Comparison of ENCODE assay signal across 25 cellular contexts in genomic region chr17:40900819-40901356, GRCh38. TPM values are rescaled to one million over a fixed set of nuclear protein-coding genes. Genes with fewer than 3 reads are reported as not detected.
"Had no signal": no experiment of that assay in that cellular context is flagged by ENCODE, and none has a peak within 500 bp of the region (broad histone marks: within the 10 kb centered on the region; RNA-seq: fewer than 3 reads in every experiment).

No MANE protein-coding gene starts in this region.

- DNase-seq: activated CD4-positive, alpha-beta T cell treated with anti-CD3 and anti-CD28 coated beads, Interleukin-2, amount 50 U/mL, for 1 hour; activated CD8-positive, alpha-beta memory T cell treated with anti-CD3 and anti-CD28 coated beads for 24 hours; activated naive CD4-positive, alpha-beta T cell; anterior cingulate cortex; endodermal cell; erythroblast; gastrocnemius medialis; heart left ventricle; left cardiac atrium; posterior cingulate gyrus; stimulated activated CD4-positive, alpha-beta T cell treated with anti-CD3 and anti-CD28 coated beads, Interleukin-15, amount 100 ng/mL, for 24 hours; stimulated activated CD4-positive, alpha-beta T cell treated with anti-CD3 and anti-CD28 coated beads, Interleukin-4, amount 100 ng/mL, for 1 hour; stimulated activated naive B cell treated with anti-CD40 and anti-IgM and Interleukin-4, amounts not matched to agents 10 μg/mL and 1 μg/mL and 100 μg/mL, for 72 hours; T-helper 1 cell; T1000; tibial artery had no signal

- H3K36me3 Mint-ChIP-seq: natural killer cell treated with Interleukin-12 subunit alpha and Interleukin-12 subunit beta and Interleukin-15 and Interleukin-18, amount 100 ng/mL, for 72 hours; stimulated activated naive B cell treated with anti-CD40 and anti-IgM and Interleukin-4, amounts not matched to agents 10 μg/mL and 1 μg/mL and 100 μg/mL, for 72 hours had no signal

- H3K27ac ChIP-seq: gastrocnemius medialis, heart left ventricle, right atrium auricular region, tibial artery had no signal

- H3K9me3 ChIP-seq: gastrocnemius medialis, heart left ventricle, right atrium auricular region, tibial artery had no signal

- H3K9me3 Mint-ChIP-seq: endodermal cell; natural killer cell treated with Interleukin-12 subunit alpha and Interleukin-12 subunit beta and Interleukin-15 and Interleukin-18, amount 100 ng/mL, for 72 hours; stimulated activated naive B cell treated with anti-CD40 and anti-IgM and Interleukin-4, amounts not matched to agents 10 μg/mL and 1 μg/mL and 100 μg/mL, for 72 hours had no signal

- H3K36me3 ChIP-seq: gastrocnemius medialis, heart left ventricle, right atrium auricular region, tibial artery had no signal

- H3K27ac Mint-ChIP-seq: natural killer cell treated with Interleukin-12 subunit alpha and Interleukin-12 subunit beta and Interleukin-15 and Interleukin-18, amount 100 ng/mL, for 72 hours; stimulated activated naive B cell treated with anti-CD40 and anti-IgM and Interleukin-4, amounts not matched to agents 10 μg/mL and 1 μg/mL and 100 μg/mL, for 72 hours had no signal

- H3K4me3 Mint-ChIP-seq: endodermal cell; natural killer cell treated with Interleukin-12 subunit alpha and Interleukin-12 subunit beta and Interleukin-15 and Interleukin-18, amount 100 ng/mL, for 72 hours; stimulated activated naive B cell treated with anti-CD40 and anti-IgM and Interleukin-4, amounts not matched to agents 10 μg/mL and 1 μg/mL and 100 μg/mL, for 72 hours had no signal

- H3K4me1 ChIP-seq: gastrocnemius medialis, heart left ventricle, right atrium auricular region, tibial artery had no signal

- H3K4me3 ChIP-seq: gastrocnemius medialis, heart left ventricle, lung, right atrium auricular region, tibial artery had no signal

- H3K27me3 ChIP-seq: gastrocnemius medialis, right atrium auricular region had no signal

- ATAC-seq: activated CD4-positive, CD25-positive, alpha-beta regulatory T cell treated with anti-CD3 and anti-CD28 coated beads, Interleukin-2, amount 50 U/mL, for 24 hours; gastrocnemius medialis; heart left ventricle; left cardiac atrium; natural killer cell treated with Interleukin-12 subunit alpha and Interleukin-12 subunit beta and Interleukin-15 and Interleukin-18, amount 100 ng/mL, for 72 hours; stimulated activated naive B cell treated with anti-CD40 and anti-IgM and Interleukin-4, amounts not matched to agents 10 μg/mL and 1 μg/mL and 100 μg/mL, for 72 hours had no signal

RNA-seq across cellular contexts. Expression of gene KRT20, which starts 15.8 kb away (rescaled TPM):
- total RNA-seq: chondrocyte; dermis microvascular lymphatic vessel endothelial cell; endodermal cell; heart left ventricle; left cardiac atrium; mononuclear cell; natural killer cell treated with Interleukin-12 subunit alpha and Interleukin-12 subunit beta and Interleukin-15 and Interleukin-18, amount 100 ng/mL, for 72 hours; right atrium auricular region; skeletal muscle tissue; subcutaneous adipose tissue had no signal

RNA-seq across cellular contexts. Expression of gene KRT12, which starts 33.9 kb away (rescaled TPM):
- total RNA-seq: chondrocyte; dermis microvascular lymphatic vessel endothelial cell; endodermal cell; gastrocnemius medialis; heart left ventricle; left cardiac atrium; lung; mononuclear cell; natural killer cell treated with Interleukin-12 subunit alpha and Interleukin-12 subunit beta and Interleukin-15 and Interleukin-18, amount 100 ng/mL, for 72 hours; right atrium auricular region; skeletal muscle tissue had no signal

RNA-seq across cellular contexts. Expression of gene KRT23, which starts 36.6 kb away (rescaled TPM):
- total RNA-seq: chondrocyte; dermis microvascular lymphatic vessel endothelial cell; endodermal cell; natural killer cell treated with Interleukin-12 subunit alpha and Interleukin-12 subunit beta and Interleukin-15 and Interleukin-18, amount 100 ng/mL, for 72 hours; right atrium auricular region; subcutaneous adipose tissue had no signal
